In genomic region chr1:179926494-179927205, GRCh38 we compare ENCODE assay signal across 11 cellular contexts. TPM values are rescaled to one million over a fixed set of nuclear protein-coding genes. Genes with fewer than 3 reads are reported as not detected.
A peak's percentile ranks its signal among the peaks of the same experiment; 100 is the strongest.
DNase-seq lines count a peak whose midpoint lies in the region; TF ChIP-seq lines count a peak whose summit lies in the region.
"Had no signal": no experiment of that assay in that cellular context is flagged by ENCODE, and none has a peak within 500 bp of the region (broad histone marks: within the 10 kb centered on the region; RNA-seq: fewer than 3 reads in every experiment).

No MANE protein-coding gene starts in this region.

- H3K36me3 ChIP-seq in mammary epithelial cell (ENCODE audit: insufficient read depth, low read length) (no peaks in the 10 kb centered on the region), mesenchymal stem cell (ENCODE audit: control insufficient read depth in 1 of 2, insufficient read depth in 2 of 2, low read depth in 1 of 2, low read length in 2 of 2) (peaks cover 0 to under 1% of the 10 kb centered on the region in 2 experiments)
- H3K36me3 ChIP-seq in CD8-positive, alpha-beta memory T cell (ENCODE audit: insufficient read depth, low read length) = no peaks in the 10 kb centered on the region

- H3K9me3 Mint-ChIP-seq in CD8-positive, alpha-beta memory T cell = no peaks in the 10 kb centered on the region

- H3K4me3 ChIP-seq in mammary epithelial cell (replicated peaks in 1 of 3; ENCODE audit: insufficient read depth in 1 of 3, low read depth in 2 of 3, low read length in 3 of 3) (no peak overlapping the region), mesenchymal stem cell (ENCODE audit: insufficient read depth in 1 of 2, low read depth in 1 of 2, low read length in 2 of 2) (no peak overlapping the region)
- no peak overlapping the region for H3K4me3 ChIP-seq in CD8-positive, alpha-beta memory T cell (ENCODE audit: low read length)

- H4K91ac ChIP-seq in mesenchymal stem cell (ENCODE audit: low read length) = no peak overlapping the region

- no peak overlapping the region for H3K27ac Mint-ChIP-seq in CD8-positive, alpha-beta memory T cell

- H3K4ac ChIP-seq in mesenchymal stem cell (ENCODE audit: low read depth in 1 of 2, low read length in 2 of 2) = no peak overlapping the region

- H3K27me3 Mint-ChIP-seq in CD8-positive, alpha-beta memory T cell = no peaks in the 10 kb centered on the region

- H3K27me3 ChIP-seq in mammary epithelial cell (ENCODE audit: insufficient read depth, low read length) (no peaks in the 10 kb centered on the region), mesenchymal stem cell (ENCODE audit: control insufficient read depth in 1 of 2, insufficient read depth in 1 of 2, low read length in 2 of 2) (no peaks in the 10 kb centered on the region)
- H3K27me3 ChIP-seq in CD8-positive, alpha-beta memory T cell (ENCODE audit: insufficient read depth, low read length, poor library complexity, severe bottlenecking) = no peaks in the 10 kb centered on the region

- H3K4me2 ChIP-seq in mammary epithelial cell (ENCODE audit: insufficient read depth, low read depth, low read length) (no peak overlapping the region), mesenchymal stem cell (ENCODE audit: low read length, poor library complexity, severe bottlenecking) (no peak overlapping the region)

- 48% methylated on average over 2 of the region's 4 CpGs for WGBS in mammary epithelial cell (ENCODE audit: low coverage, missing lambda C conversion rate)
- WGBS in mesenchymal stem cell = 85% methylated on average over 4 of the region's 4 CpGs

- no peak overlapping the region for H2BK15ac ChIP-seq in mesenchymal stem cell (ENCODE audit: low read depth, poor library complexity, severe bottlenecking)

- no peaks in the 10 kb centered on the region for H3K79me1 ChIP-seq in mesenchymal stem cell (replicated peaks; ENCODE audit: low read length, poor library complexity, severe bottlenecking)

- H3K27ac ChIP-seq in mammary epithelial cell (ENCODE audit: insufficient read depth, low read depth, low read length) (peak overlapping the region; percentile 25), mesenchymal stem cell (ENCODE audit: low read length, poor library complexity, severe bottlenecking) (no peak overlapping the region)
- no peak overlapping the region for H3K27ac ChIP-seq in CD8-positive, alpha-beta memory T cell (ENCODE audit: low read depth, low read length)

- H2BK5ac ChIP-seq in mesenchymal stem cell (ENCODE audit: low read depth, low read length, poor library complexity, severe bottlenecking) = no peak overlapping the region

- H2AFZ ChIP-seq in mammary epithelial cell (ENCODE audit: low read depth, low read length) (no peak overlapping the region), mesenchymal stem cell (ENCODE audit: low read depth, low read length) (no peak overlapping the region)

- H3K14ac ChIP-seq in mesenchymal stem cell (ENCODE audit: low read length in 2 of 2) = no peak overlapping the region

- peaks cover 0 to 6% (median 0%) of the 10 kb centered on the region in 3 donors for H3K4me1 Mint-ChIP-seq in CD8-positive, alpha-beta memory T cell

- BruUV-seq in mammary epithelial cell (replicated peaks; lab: Mats Ljungman, UMichigan) = no TSS peak

- CTCF ChIA-PET in mammary epithelial cell (lab: Charles Lee; ENCODE audit: low non-redundant PET) = no interaction called here
- CTCF ChIA-PET in CD8-positive, alpha-beta memory T cell (lab: Charles Lee) = no interaction called here

- POLR2A ChIA-PET in CD8-positive, alpha-beta memory T cell (lab: Charles Lee) = no interaction called here

- no peak overlapping the region for H3K4me3 Mint-ChIP-seq in CD8-positive, alpha-beta memory T cell

- H3K4me1 ChIP-seq in mammary epithelial cell (ENCODE audit: insufficient read depth, low read length) (peaks cover 12% of the 10 kb centered on the region), mesenchymal stem cell (ENCODE audit: control insufficient read depth, insufficient read depth, low read depth, low read length) (no peaks in the 10 kb centered on the region)
- H3K4me1 ChIP-seq in CD8-positive, alpha-beta memory T cell (ENCODE audit: insufficient read depth, low read length) = no peaks in the 10 kb centered on the region

- no peaks in the 10 kb centered on the region for H3K9me3 ChIP-seq in mammary epithelial cell (replicated peaks; ENCODE audit: insufficient read depth, low read length)
- H3K9me3 ChIP-seq in mesenchymal stem cell (ENCODE audit: control insufficient read depth, low read length) = no peaks in the 10 kb centered on the region
- H3K9me3 ChIP-seq in CD8-positive, alpha-beta memory T cell (ENCODE audit: low read length) = no peaks in the 10 kb centered on the region

- H3K36me3 Mint-ChIP-seq in CD8-positive, alpha-beta memory T cell = peaks cover 0 to 3% (median 3%) of the 10 kb centered on the region in 3 donors

- TF ChIP-seq CTCF in mammary epithelial cell (conservative IDR thresholded peaks at IDR 0.05 in 1 of 2, IDR thresholded peaks at IDR 0.05 in 1 of 2; ENCODE audit: extremely low read depth in 1 of 2, insufficient read depth in 1 of 2, low read depth in 1 of 2, low read length in 2 of 2) = no peak

- H4K20me1 ChIP-seq in mammary epithelial cell (ENCODE audit: insufficient read depth, low read length) = no peaks in the 10 kb centered on the region

- H3K79me2 ChIP-seq in mammary epithelial cell (ENCODE audit: insufficient read depth, low read length) = no peaks in the 10 kb centered on the region

- H2BK12ac ChIP-seq in mesenchymal stem cell (ENCODE audit: low read length in 2 of 2) = no peak overlapping the region

- H3K18ac ChIP-seq in mesenchymal stem cell (ENCODE audit: low read depth in 1 of 2, low read length in 2 of 2) = no peak overlapping the region

- no peak overlapping the region for H3K23ac ChIP-seq in mesenchymal stem cell (ENCODE audit: low read length in 2 of 2)

- DNase-seq in Daoy (ENCODE audit: low read depth) = peak; percentile 6
- peak; percentile 31 for DNase-seq in NCI-H526 treated with DMSO at 0.1 percent for 48 hours (lab: John Stamatoyannopoulos, UW)
- peak; percentile 92 for DNase-seq in mammary epithelial cell
- peak; percentile 58 for DNase-seq in mesenchymal stem cell
- no peak for DNase-seq in CD8-positive, alpha-beta memory T cell
- no peak for DNase-seq in activated CD8-positive, alpha-beta memory T cell treated with anti-CD3 and anti-CD28 coated beads, Interleukin-2, amount 50 U/mL, for 48 hours
- DNase-seq in NCI-H1417 (lab: John Stamatoyannopoulos, UW) = no peak
- no peak for DNase-seq in activated CD4-positive, alpha-beta T cell treated with anti-CD3 and anti-CD28 coated beads, Interleukin-2, amount 50 U/mL, for 4 hours
- DNase-seq: effector CD4-positive, alpha-beta T cell; KG1; stimulated activated naive CD4-positive, alpha-beta T cell had no signal

- no peak overlapping the region for H4K8ac ChIP-seq in mesenchymal stem cell (ENCODE audit: low read length)

- H3K9ac ChIP-seq in mammary epithelial cell (ENCODE audit: insufficient read depth, low read length) (no peak overlapping the region), mesenchymal stem cell (ENCODE audit: low read length) (no peak overlapping the region)

- no peak overlapping the region for H2AK5ac ChIP-seq in mesenchymal stem cell (ENCODE audit: low read length, severe bottlenecking)

- intact Hi-C loops in mammary epithelial cell (cut with micrococcal nuclease) = no loop called here

- in situ Hi-C loops in mammary epithelial cell (cut with MboI; ENCODE audit: low sequenced_read_pairs in 2 of 2) = no loop called here

- H2BK120ac ChIP-seq in mesenchymal stem cell (ENCODE audit: low read depth, low read length) = no peak overlapping the region

- dilution Hi-C loops in mammary epithelial cell (cut with HindIII; ENCODE audit: low sequenced_read_pairs) = no loop called here

RNA-seq across cellular contexts. Expression of gene CEP350, which starts 28.0 kb away (rescaled TPM):
- total RNA-seq in Daoy (2014; rRNA removed; shearing (Covaris generic)) = 28.7 and 40.6 TPM in 2 replicates
- total RNA-seq in mammary epithelial cell = 10 to 100 TPM; 29.6 to 37.5 TPM
- polyA plus RNA-seq in mammary epithelial cell = 5.7 TPM
- polyA minus RNA-seq in mammary epithelial cell = 36.0 TPM
- polyA plus RNA-seq in mesenchymal stem cell (2013, experiment 1 of 2) = 8.7 TPM
- polyA plus RNA-seq in mesenchymal stem cell (2013, experiment 2 of 2) = 7.8 TPM
- 10 to 100 TPM; 41.4 to 43.3 TPM for total RNA-seq in CD8-positive, alpha-beta memory T cell
- 60.1 TPM for polyA plus RNA-seq in CD8-positive, alpha-beta memory T cell

RNA-seq across cellular contexts. Expression of gene TOR1AIP1, which starts 44.6 kb away (rescaled TPM):
- total RNA-seq in Daoy (2014; rRNA removed; shearing (Covaris generic)) = 45.3 and 48.7 TPM in 2 replicates
- total RNA-seq in mammary epithelial cell = 10 to 100 TPM; 46.5 to 55.3 TPM
- polyA plus RNA-seq in mammary epithelial cell = 28.6 TPM
- polyA minus RNA-seq in mammary epithelial cell = 60.3 TPM
- 49.0 TPM for polyA plus RNA-seq in mesenchymal stem cell (2013, experiment 1 of 2)
- polyA plus RNA-seq in mesenchymal stem cell (2013, experiment 2 of 2) = 44.3 TPM
- 10 to 100 TPM; 51.0 to 52.6 TPM for total RNA-seq in CD8-positive, alpha-beta memory T cell
- 79.9 TPM for polyA plus RNA-seq in CD8-positive, alpha-beta memory T cell

RNA-seq across cellular contexts. Expression of gene TOR1AIP2, which starts 49.0 kb away (rescaled TPM):
- 79.9 and 80.6 TPM in 2 replicates for total RNA-seq in Daoy (2014; rRNA removed; shearing (Covaris generic))
- 100 to 1,000 TPM; 103 to 117 TPM for total RNA-seq in mammary epithelial cell
- 31.1 TPM for polyA plus RNA-seq in mammary epithelial cell
- polyA minus RNA-seq in mammary epithelial cell = 140 TPM
- polyA plus RNA-seq in mesenchymal stem cell (2013, experiment 1 of 2) = 48.7 TPM
- 48.3 TPM for polyA plus RNA-seq in mesenchymal stem cell (2013, experiment 2 of 2)
- total RNA-seq in CD8-positive, alpha-beta memory T cell = 10 to 100 TPM; 71.4 to 71.6 TPM
- 10.1 TPM for polyA plus RNA-seq in CD8-positive, alpha-beta memory T cell

Comparison
In these comparisons a context has a peak if more than half of its experiments do, and no peak if none do; other contexts are left out.
1. DNase-seq: peak in Daoy (single experiment), NCI-H526 treated with DMSO at 0.1 percent for 48 hours (single experiment), mammary epithelial cell (single experiment) and mesenchymal stem cell (single experiment); none in CD8-positive, alpha-beta memory T cell (0 of 5), activated CD8-positive, alpha-beta memory T cell treated with anti-CD3 and anti-CD28 coated beads, Interleukin-2, amount 50 U/mL, for 48 hours (single experiment), NCI-H1417 (0 of 3) and activated CD4-positive, alpha-beta T cell treated with anti-CD3 and anti-CD28 coated beads, Interleukin-2, amount 50 U/mL, for 4 hours (0 of 2).